ENCODE assay signal across 8 cellular contexts in genomic region chr11:36306888-36307287, GRCh38. TPM values are rescaled to one million over a fixed set of nuclear protein-coding genes. Genes with fewer than 3 reads are reported as not detected.
DNase-seq lines count a peak whose midpoint lies in the region; ATAC-seq, FAIRE-seq and TF ChIP-seq lines count a peak whose summit lies in the region.

No MANE protein-coding gene starts in this region.

- H3K4me1 ChIP-seq in astrocyte (ENCODE audit: insufficient read depth, low read length) (peaks cover 6% of the 10 kb centered on the region), vagina (no peaks in the 10 kb centered on the region)

- intact Hi-C loops in vagina (cut with DNase I): loop anchor here (5.0 kb wide), 1 partner anchor 170 kb away; no protein-coding TSS in a partner anchor

- H3K4me1 Mint-ChIP-seq in astrocyte (ENCODE audit: low read depth, unreplicated experiment) (peaks cover 24% of the 10 kb centered on the region), naive B cell (peaks cover 0 to 6% (median 0%) of the 10 kb centered on the region in 3 donors)

- no peaks in the 10 kb centered on the region for H3K27me3 ChIP-seq in astrocyte (ENCODE audit: insufficient read depth, low read length)
- H3K27me3 ChIP-seq in vagina: no peaks in the 10 kb centered on the region

- DNase-seq in GM10266 (ENCODE audit: extremely low spot score) (no peak), LoVo (ENCODE audit: low spot score) (peak; percentile 41), astrocyte (ENCODE audit: low read depth) (peak; percentile 37), naive B cell (peak; percentile 6), vagina (ENCODE audit: extremely low spot score in 2 of 2) (no peak), DMS79 treated with DMSO at 0.1 percent for 48 hours (lab: John Stamatoyannopoulos, UW) (no peak), retina (no peak)

- no peaks in the 10 kb centered on the region for H3K36me3 Mint-ChIP-seq in astrocyte (ENCODE audit: low read depth, unreplicated experiment)
- no peaks in the 10 kb centered on the region for H3K36me3 Mint-ChIP-seq in naive B cell

- TF ChIP-seq CTCF in GM10266 (IDR thresholded peaks at IDR 0.05; ENCODE audit: control insufficient read depth, insufficient read depth, low read depth, missing control alignments): peak; percentile 24
- TF ChIP-seq CTCF in astrocyte (IDR thresholded peaks at IDR 0.05; ENCODE audit: insufficient read depth, low read depth, low read length): peak; percentile 26
- no peak for TF ChIP-seq CTCF in vagina (IDR thresholded peaks at IDR 0.05)

- TF ChIP-seq POLR2A in vagina (IDR thresholded peaks at IDR 0.05): no peak

- ATAC-seq in naive B cell (ENCODE audit: low read depth in 2 of 2): peak; percentile 37 to 47
- ATAC-seq in GM21737 (IDR thresholded peaks at IDR 0.05; ENCODE audit: unreplicated experiment): no peak

- no peak overlapping the region for H3K4me3 Mint-ChIP-seq in astrocyte (ENCODE audit: unreplicated experiment)
- no peak overlapping the region for H3K4me3 Mint-ChIP-seq in naive B cell

- no peaks in the 10 kb centered on the region for H3K36me3 ChIP-seq in astrocyte (ENCODE audit: insufficient read depth, low read length)
- H3K36me3 ChIP-seq in vagina: no peaks in the 10 kb centered on the region

- peaks cover 3% of the 10 kb centered on the region for H3K9me3 Mint-ChIP-seq in astrocyte (ENCODE audit: unreplicated experiment)
- H3K9me3 Mint-ChIP-seq in naive B cell: peaks cover 0 to 8% (median 3%) of the 10 kb centered on the region in 7 donors

- H3K4me3 ChIP-seq in astrocyte (ENCODE audit: insufficient read depth, low read depth, low read length) (no peak overlapping the region), vagina (no peak overlapping the region)

- no peaks in the 10 kb centered on the region for H4K20me1 ChIP-seq in astrocyte (ENCODE audit: insufficient read depth, low read length)

- FAIRE-seq in astrocyte (lab: Jason Lieb, UNC): peak; percentile 26

- H3K27ac ChIP-seq in astrocyte (ENCODE audit: low read depth, low read length): no peak overlapping the region
- no peak overlapping the region for H3K27ac ChIP-seq in vagina

- H3K27me3 Mint-ChIP-seq in astrocyte (ENCODE audit: low read depth, unreplicated experiment) (peaks cover 8% of the 10 kb centered on the region), naive B cell (peaks cover 14 to 37% (median 36%) of the 10 kb centered on the region in 3 donors)

- H3K27ac Mint-ChIP-seq in astrocyte (ENCODE audit: unreplicated experiment) (peak overlapping the region; percentile 54), naive B cell (peak overlapping the region in 1 of 6 donors; percentile 28)

- H3K79me2 ChIP-seq in astrocyte (ENCODE audit: insufficient read depth, low read length): no peaks in the 10 kb centered on the region

- H3K9ac ChIP-seq in astrocyte (ENCODE audit: low read length): no peak overlapping the region

- no peak overlapping the region for H2AFZ ChIP-seq in astrocyte (ENCODE audit: low read depth, low read length)

- H3K4me2 ChIP-seq in astrocyte (ENCODE audit: low read length): no peak overlapping the region

- no peaks in the 10 kb centered on the region for H3K9me3 ChIP-seq in astrocyte (ENCODE audit: insufficient read depth, low read depth, low read length)
- no peaks in the 10 kb centered on the region for H3K9me3 ChIP-seq in vagina

RNA-seq across cellular contexts. Expression of gene PRR5L, which starts 10.8 kb away (rescaled TPM):
- total RNA-seq in astrocyte (55.6 and 56.0 TPM in 2 replicates), vagina (27.5 TPM)
- 1 to 10 TPM in 4 of 6 donors, under 1 TPM in 1, not detected in 1; 0.97 to 4.9 (median 1.9) TPM for polyA plus RNA-seq in naive B cell (ENCODE audit: low read depth in 6 of 6)

RNA-seq across cellular contexts. Expression of gene COMMD9, which starts 17.7 kb away (rescaled TPM):
- total RNA-seq in astrocyte (77.6 and 78.4 TPM in 2 replicates), vagina (22.6 TPM)
- polyA plus RNA-seq in naive B cell (ENCODE audit: low read depth in 6 of 6): 100 to 1,000 TPM in 5 of 6 donors, 10 to 100 TPM in 1; 98.1 to 107 (median 104) TPM

Comparison
In these comparisons a context has a peak if more than half of its experiments do, and no peak if none do; other contexts are left out.
1. DNase-seq: peak in LoVo (single experiment), astrocyte (single experiment) and naive B cell (single experiment); none in GM10266 (single experiment), vagina (0 of 2), DMS79 treated with DMSO at 0.1 percent for 48 hours (single experiment) and retina (single experiment).
2. CTCF ChIP-seq: peak in GM10266 (single experiment) and astrocyte (single experiment); none in vagina (0 of 3).